In genomic region chr20:23340524-23340923, GRCh38 we compare ENCODE assay signal across 8 cellular contexts. TPM values are rescaled to one million over a fixed set of nuclear protein-coding genes. Genes with fewer than 3 reads are reported as not detected.
DNase-seq lines count a peak whose midpoint lies in the region; ATAC-seq lines count a peak whose summit lies in the region.

No MANE protein-coding gene starts in this region.

- H3K9ac ChIP-seq in Karpas-422 (ENCODE audit: low read length) (no peak overlapping the region), mesendoderm (ENCODE audit: low read length) (no peak overlapping the region)

- H2BK5ac ChIP-seq in mesendoderm (ENCODE audit: low read length): no peak overlapping the region

- H3K27me3 ChIP-seq in Karpas-422 (ENCODE audit: low read length) (no peaks in the 10 kb centered on the region), SJCRH30 (no peaks in the 10 kb centered on the region), mesendoderm (ENCODE audit: insufficient read depth, low read length, poor library complexity) (no peaks in the 10 kb centered on the region)

- no peaks in the 10 kb centered on the region for H3K9me3 Mint-ChIP-seq in stimulated activated naive CD8-positive, alpha-beta T cell treated with anti-CD3 and anti-CD28 coated beads, Interleukin-15, amount 100 ng/mL, for 72 hours
- no peaks in the 10 kb centered on the region for H3K9me3 Mint-ChIP-seq in effector memory CD8-positive, alpha-beta T cell

- H3K9me2 ChIP-seq in Karpas-422 (replicated peaks; ENCODE audit: insufficient read depth, low read length): no peaks in the 10 kb centered on the region

- peaks cover 6% of the 10 kb centered on the region for H3K4me1 Mint-ChIP-seq in stimulated activated naive CD8-positive, alpha-beta T cell treated with anti-CD3 and anti-CD28 coated beads, Interleukin-15, amount 100 ng/mL, for 72 hours
- no peaks in the 10 kb centered on the region for H3K4me1 Mint-ChIP-seq in effector memory CD8-positive, alpha-beta T cell (ENCODE audit: low read depth in 2 of 2)

- no peaks in the 10 kb centered on the region for H3K79me1 ChIP-seq in mesendoderm (ENCODE audit: low read length)

- H3K27me3 Mint-ChIP-seq in stimulated activated naive CD8-positive, alpha-beta T cell treated with anti-CD3 and anti-CD28 coated beads, Interleukin-15, amount 100 ng/mL, for 72 hours: no peaks in the 10 kb centered on the region
- peaks cover 0 to 8% of the 10 kb centered on the region in 2 donors for H3K27me3 Mint-ChIP-seq in effector memory CD8-positive, alpha-beta T cell

- H3K36me3 ChIP-seq in Karpas-422 (ENCODE audit: insufficient read depth, low read length): no peaks in the 10 kb centered on the region
- H3K36me3 ChIP-seq in SJCRH30: no peaks in the 10 kb centered on the region
- no peaks in the 10 kb centered on the region for H3K36me3 ChIP-seq in mesendoderm (ENCODE audit: control insufficient read depth, insufficient read depth, low read length)

- no CpG with 5 or more reads among the region's 9 CpGs for WGBS in mesendoderm (ENCODE audit: extremely low coverage, insufficient coverage, low lambda C conversion rate)

- no peak overlapping the region for H4K5ac ChIP-seq in mesendoderm (ENCODE audit: low read length)

- H4K20me1 ChIP-seq in Karpas-422 (ENCODE audit: insufficient read depth, low read depth, low read length): peaks cover 13% of the 10 kb centered on the region; the same call in 1 of the 2 replicates

- peak; percentile 64 for ATAC-seq in stimulated activated naive CD8-positive, alpha-beta T cell treated with anti-CD3 and anti-CD28 coated beads, Interleukin-15, amount 100 ng/mL, for 72 hours
- no peak for ATAC-seq in stimulated activated naive CD8-positive, alpha-beta T cell treated with anti-CD3 and anti-CD28 coated beads, Interleukin-15, Interleukin-2, amounts not matched to agents 100 U/mL and 50 U/mL, for 24 hours
- peak; percentile 43 for ATAC-seq in effector memory CD8-positive, alpha-beta T cell (replicated peaks)
- no peak for ATAC-seq in GM19455 (IDR thresholded peaks at IDR 0.05; ENCODE audit: unreplicated experiment)

- H3K4me3 Mint-ChIP-seq in stimulated activated naive CD8-positive, alpha-beta T cell treated with anti-CD3 and anti-CD28 coated beads, Interleukin-15, amount 100 ng/mL, for 72 hours: no peak overlapping the region
- no peak overlapping the region for H3K4me3 Mint-ChIP-seq in effector memory CD8-positive, alpha-beta T cell

- no peak overlapping the region for H3K4me2 ChIP-seq in Karpas-422 (ENCODE audit: low read depth, low read length, poor library complexity, severe bottlenecking)
- H3K4me2 ChIP-seq in mesendoderm (ENCODE audit: low read length): no peak overlapping the region

- H3K4me3 ChIP-seq in Karpas-422 (ENCODE audit: low read length) (no peak overlapping the region), SJCRH30 (no peak overlapping the region), mesendoderm (ENCODE audit: low read length) (no peak overlapping the region)

- no peak overlapping the region for H2BK15ac ChIP-seq in mesendoderm (replicated peaks; ENCODE audit: low read depth)

- no peak overlapping the region for H2AK5ac ChIP-seq in mesendoderm (ENCODE audit: low read length)

- no peak overlapping the region for H3K4ac ChIP-seq in mesendoderm (ENCODE audit: low read depth, low read length)

- no peaks in the 10 kb centered on the region for H3K9me3 ChIP-seq in Karpas-422 (ENCODE audit: low read length)
- no peaks in the 10 kb centered on the region for H3K9me3 ChIP-seq in SJCRH30 (replicated peaks)

- H4K8ac ChIP-seq in mesendoderm (ENCODE audit: low read depth, low read length): no peak overlapping the region

- H3K4me1 ChIP-seq in Karpas-422 (ENCODE audit: low read length): peaks cover 10% of the 10 kb centered on the region
- peaks cover 4% of the 10 kb centered on the region; the same call in 1 of the 2 replicates for H3K4me1 ChIP-seq in SJCRH30
- no peaks in the 10 kb centered on the region for H3K4me1 ChIP-seq in mesendoderm (ENCODE audit: control insufficient read depth, low read depth, low read length)

- H3K27ac ChIP-seq in Karpas-422 (ENCODE audit: low read length): no peak overlapping the region
- H3K27ac ChIP-seq in SJCRH30: no peak overlapping the region
- H3K27ac ChIP-seq in mesendoderm (ENCODE audit: low read depth, low read length): no peak overlapping the region

- no peak overlapping the region for H2BK120ac ChIP-seq in mesendoderm (ENCODE audit: low read depth, low read length)

- no peak overlapping the region for H3K27ac Mint-ChIP-seq in stimulated activated naive CD8-positive, alpha-beta T cell treated with anti-CD3 and anti-CD28 coated beads, Interleukin-15, amount 100 ng/mL, for 72 hours
- H3K27ac Mint-ChIP-seq in effector memory CD8-positive, alpha-beta T cell: no peak overlapping the region

- peak; percentile 14 to 20 for DNase-seq in stimulated activated naive CD8-positive, alpha-beta T cell treated with anti-CD3 and anti-CD28 coated beads, Interleukin-15, amount 100 ng/mL, for 72 hours
- DNase-seq in stimulated activated naive CD8-positive, alpha-beta T cell treated with anti-CD3 and anti-CD28 coated beads, Interleukin-15, Interleukin-2, amounts not matched to agents 100 U/mL and 50 U/mL, for 24 hours: no peak
- DNase-seq in Karpas-422 (peak; percentile 79), SJCRH30 (peak; percentile 76 to 83), mesendoderm (peak; percentile 84), germinal center (ENCODE audit: low spot score) (no peak)
- peak in 1 of 3 experiments; percentile 18 for DNase-seq in effector memory CD8-positive, alpha-beta T cell

- no peaks in the 10 kb centered on the region for H3K79me2 ChIP-seq in Karpas-422 (ENCODE audit: low read length)
- no peaks in the 10 kb centered on the region for H3K79me2 ChIP-seq in mesendoderm (ENCODE audit: control insufficient read depth, insufficient read depth, low read length)

- H3K18ac ChIP-seq in mesendoderm (ENCODE audit: low read length): no peak overlapping the region

- H3K23ac ChIP-seq in mesendoderm (ENCODE audit: low read length): no peak overlapping the region

- no peak overlapping the region for H2AFZ ChIP-seq in Karpas-422 (ENCODE audit: low read length)

- peaks cover 13% of the 10 kb centered on the region for H3K36me3 Mint-ChIP-seq in effector memory CD8-positive, alpha-beta T cell (ENCODE audit: insufficient read depth)

- no peak overlapping the region for H3K56ac ChIP-seq in mesendoderm (ENCODE audit: low read length)

RNA-seq across cellular contexts. Expression of gene NXT1, which starts 10.1 kb away (rescaled TPM):
- total RNA-seq in Karpas-422 (2014; rRNA removed; shearing (Covaris generic); ENCODE audit: low replicate concordance): 36.9 and 51.1 TPM in 2 replicates
- total RNA-seq in SJCRH30 (2014; rRNA removed; shearing (Covaris generic)): 85.9 and 90.7 TPM in 2 replicates
- polyA plus RNA-seq in mesendoderm (2013, experiment 1 of 2): 29.9 TPM
- polyA plus RNA-seq in mesendoderm (2013, experiment 2 of 2): 29.7 TPM

RNA-seq across cellular contexts. Expression of gene GZF1, which starts 21.5 kb away (rescaled TPM):
- 13.9 and 41.4 TPM in 2 replicates for total RNA-seq in Karpas-422 (2014; rRNA removed; shearing (Covaris generic); ENCODE audit: low replicate concordance)
- 31.8 and 32.2 TPM in 2 replicates for total RNA-seq in SJCRH30 (2014; rRNA removed; shearing (Covaris generic))
- 7.1 TPM for polyA plus RNA-seq in mesendoderm (2013, experiment 1 of 2)
- polyA plus RNA-seq in mesendoderm (2013, experiment 2 of 2): 7.1 TPM

Comparison
In these comparisons a context has a peak if more than half of its experiments do, and no peak if none do; other contexts are left out.
1. ATAC-seq: peak in stimulated activated naive CD8-positive, alpha-beta T cell treated with anti-CD3 and anti-CD28 coated beads, Interleukin-15, amount 100 ng/mL, for 72 hours (single experiment) and effector memory CD8-positive, alpha-beta T cell (single experiment); none in stimulated activated naive CD8-positive, alpha-beta T cell treated with anti-CD3 and anti-CD28 coated beads, Interleukin-15, Interleukin-2, amounts not matched to agents 100 U/mL and 50 U/mL, for 24 hours (single experiment) and GM19455 (single experiment).
2. DNase-seq: peak in stimulated activated naive CD8-positive, alpha-beta T cell treated with anti-CD3 and anti-CD28 coated beads, Interleukin-15, amount 100 ng/mL, for 72 hours (2 of 2), Karpas-422 (single experiment), SJCRH30 (2 of 2) and mesendoderm (single experiment); none in stimulated activated naive CD8-positive, alpha-beta T cell treated with anti-CD3 and anti-CD28 coated beads, Interleukin-15, Interleukin-2, amounts not matched to agents 100 U/mL and 50 U/mL, for 24 hours (single experiment) and germinal center (single experiment).